In genomic region chr2:152611458-152612231, GRCh38 we compare ENCODE assay signal across 9 cellular contexts.
DNase-seq lines count a peak whose midpoint lies in the region; TF ChIP-seq lines count a peak whose summit lies in the region.
"Had no signal": no experiment of that assay in that cellular context is flagged by ENCODE, and none has a peak within 500 bp of the region (broad histone marks: within the 10 kb centered on the region; RNA-seq: fewer than 3 reads in every experiment).

No MANE protein-coding gene starts in this region.

- CTCF ChIA-PET in mammary epithelial cell (lab: Charles Lee; ENCODE audit: low non-redundant PET) = no interaction called here

- H3K4me2 ChIP-seq in mammary epithelial cell (ENCODE audit: insufficient read depth, low read depth, low read length) = no peak overlapping the region

- H3K9me3 ChIP-seq in mammary epithelial cell (replicated peaks; ENCODE audit: insufficient read depth, low read length) (no peaks in the 10 kb centered on the region), mononuclear cell (ENCODE audit: low read depth, low read length) (no peaks in the 10 kb centered on the region)

- H3K79me2 ChIP-seq in mammary epithelial cell (ENCODE audit: insufficient read depth, low read length) = no peaks in the 10 kb centered on the region

- WGBS in mammary epithelial cell (ENCODE audit: low coverage, missing lambda C conversion rate) = 83% methylated on average over 5 of the region's 5 CpGs

- no peaks in the 10 kb centered on the region for H4K20me1 ChIP-seq in mammary epithelial cell (ENCODE audit: insufficient read depth, low read length)

- H3K27me3 ChIP-seq in mammary epithelial cell (ENCODE audit: insufficient read depth, low read length) = no peaks in the 10 kb centered on the region
- H3K27me3 ChIP-seq in mononuclear cell (ENCODE audit: insufficient read depth, low read length) = no peaks in the 10 kb centered on the region

- H2AFZ ChIP-seq in mammary epithelial cell (ENCODE audit: low read depth, low read length) = no peak overlapping the region

- dilution Hi-C loops in mammary epithelial cell (cut with HindIII; ENCODE audit: low sequenced_read_pairs) = loop anchor here (25.0 kb wide), 1 partner anchor 424 kb away; the partner anchor contains the start of gene STAM2

- H3K36me3 ChIP-seq in mammary epithelial cell (ENCODE audit: insufficient read depth, low read length) = peaks cover 20% of the 10 kb centered on the region

- intact Hi-C loops in mammary epithelial cell (cut with micrococcal nuclease) = no loop called here

- peak; percentile 75 for DNase-seq in GM12865 (ENCODE audit: low read depth)
- DNase-seq in GOT3 (lab: John Stamatoyannopoulos, UW) = peak; percentile 55
- DNase-seq in LHCN-M2 (ENCODE audit: low read depth) = peak; percentile 87
- peak; percentile 28 for DNase-seq in mammary epithelial cell
- no peak for DNase-seq in NCI-H2029 treated with DMSO at 0.1 percent for 48 hours (lab: John Stamatoyannopoulos, UW)
- no peak for DNase-seq in activated naive CD4-positive, alpha-beta T cell treated with anti-CD3 and anti-CD28 coated beads, Interleukin-2, amount 50 U/mL, for 16 hours
- DNase-seq in NCI-H146 treated with DMSO at 0.1 percent for 48 hours (lab: John Stamatoyannopoulos, UW; ENCODE audit: unreplicated experiment) = no peak

- no peak for TF ChIP-seq CTCF in GM12865 (IDR thresholded peaks at IDR 0.05; ENCODE audit: insufficient read depth, low read depth, low read length, missing control alignments)
- TF ChIP-seq CTCF in mammary epithelial cell (conservative IDR thresholded peaks at IDR 0.05 in 1 of 2, IDR thresholded peaks at IDR 0.05 in 1 of 2; ENCODE audit: extremely low read depth in 1 of 2, insufficient read depth in 1 of 2, low read depth in 1 of 2, low read length in 2 of 2) = no peak

- H3K4me1 ChIP-seq in mammary epithelial cell (ENCODE audit: insufficient read depth, low read length) = no peaks in the 10 kb centered on the region
- H3K4me1 ChIP-seq in mononuclear cell (ENCODE audit: insufficient read depth, low read length) = peaks cover 33% of the 10 kb centered on the region

- H3K9ac ChIP-seq in mammary epithelial cell (ENCODE audit: insufficient read depth, low read length) = no peak overlapping the region

- H3K4me3 ChIP-seq in GM12865 (ENCODE audit: low read depth, low read length) (no peak overlapping the region), mammary epithelial cell (replicated peaks in 1 of 3; ENCODE audit: insufficient read depth in 1 of 3, low read depth in 2 of 3, low read length in 3 of 3) (no peak overlapping the region), mononuclear cell (ENCODE audit: low read length) (peak overlapping the region; percentile 19)
- H3K4me3 ChIP-seq: SK-N-MC had no signal

- in situ Hi-C loops in mammary epithelial cell (cut with MboI; ENCODE audit: low sequenced_read_pairs in 2 of 2) = no loop called here

- no peak overlapping the region for H3K27ac ChIP-seq in mammary epithelial cell (ENCODE audit: insufficient read depth, low read depth, low read length)
- H3K27ac ChIP-seq: SK-N-MC had no signal

- no TSS peak for BruUV-seq in mammary epithelial cell (replicated peaks; lab: Mats Ljungman, UMichigan)

Comparison
In these comparisons a context has a peak if more than half of its experiments do, and no peak if none do; other contexts are left out.
1. DNase-seq: peak in GM12865 (single experiment), GOT3 (single experiment), LHCN-M2 (single experiment) and mammary epithelial cell (single experiment); none in NCI-H2029 treated with DMSO at 0.1 percent for 48 hours (single experiment), activated naive CD4-positive, alpha-beta T cell treated with anti-CD3 and anti-CD28 coated beads, Interleukin-2, amount 50 U/mL, for 16 hours (single experiment) and NCI-H146 treated with DMSO at 0.1 percent for 48 hours (single experiment).